ENCODE assay signal across 11 cellular contexts in the genomic region with DNA sequence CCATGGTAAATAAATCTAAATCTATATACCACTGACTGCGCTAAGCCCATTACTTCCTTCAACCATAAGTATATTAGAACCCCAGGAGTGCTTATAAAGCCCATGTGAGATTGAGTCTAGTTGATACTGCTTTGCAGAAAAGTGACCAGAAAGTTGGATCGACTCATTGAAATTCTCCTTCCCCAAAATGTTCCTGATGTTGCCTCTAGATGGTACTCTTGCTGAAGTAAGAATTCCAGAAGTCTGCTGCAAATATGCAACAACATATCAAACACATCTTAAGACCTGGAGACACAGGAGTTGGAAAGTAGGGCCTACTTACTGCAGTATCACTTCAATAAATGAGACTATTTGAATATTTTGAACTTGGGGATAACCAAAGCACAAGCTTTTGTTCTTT.
A peak's percentile ranks its signal among the peaks of the same experiment; 100 is the strongest.
DNase-seq lines count a peak whose midpoint lies in the region; ATAC-seq, FAIRE-seq and TF ChIP-seq lines count a peak whose summit lies in the region.
"Had no signal": no experiment of that assay in that cellular context is flagged by ENCODE, and none has a peak within 500 bp of the region (broad histone marks: within the 10 kb centered on the region; RNA-seq: fewer than 3 reads in every experiment).

No MANE protein-coding gene starts in this region.

- H3K27me3 ChIP-seq in pancreas = no peaks in the 10 kb centered on the region

- no peak for FAIRE-seq in pancreas (lab: Jason Lieb, UNC)

- ATAC-seq in GM19395 (IDR thresholded peaks at IDR 0.05; ENCODE audit: unreplicated experiment) = no peak
- no peak for ATAC-seq in pancreas
- ATAC-seq in activated naive CD4-positive, alpha-beta T cell treated with anti-CD3 and anti-CD28 coated beads, Interleukin-2, amount 50 U/mL, for 72 hours = no peak
- ATAC-seq: psoas muscle had no signal

- H3K27ac Mint-ChIP-seq in activated naive CD4-positive, alpha-beta T cell treated with anti-CD3 and anti-CD28 coated beads, Interleukin-2, amount 50 U/mL, for 72 hours = no peak overlapping the region

- DNase-seq in AG08396 (ENCODE audit: low spot score) (peak; percentile 4), HEK293T (ENCODE audit: extremely low spot score) (peak; percentile 5), amniotic stem cell (lab: John Stamatoyannopoulos, UW) (peak; percentile 1), left kidney (ENCODE audit: low read depth, low spot score) (peak; percentile 16), pancreas (no peak)
- no peak for DNase-seq in activated naive CD4-positive, alpha-beta T cell treated with anti-CD3 and anti-CD28 coated beads, Interleukin-2, amount 50 U/mL, for 72 hours (ENCODE audit: low spot score in 2 of 2)
- no peak for DNase-seq in activated CD8-positive, alpha-beta memory T cell treated with anti-CD3 and anti-CD28 coated beads for 24 hours
- DNase-seq: NCI-H2081 treated with DMSO at 0.1 percent for 48 hours, psoas muscle, T-helper 9 cell had no signal

- WGBS in pancreas, 2 donors = 52 to 57% methylated on average over 2 of the region's 2 CpGs

- no peak overlapping the region for H3K4me3 ChIP-seq in pancreas
- H3K4me3 ChIP-seq: psoas muscle had no signal

- H3K9me3 Mint-ChIP-seq in activated naive CD4-positive, alpha-beta T cell treated with anti-CD3 and anti-CD28 coated beads, Interleukin-2, amount 50 U/mL, for 72 hours = peaks cover 12 to 16% of the 10 kb centered on the region in 2 donors

- no peaks in the 10 kb centered on the region for H3K4me1 ChIP-seq in pancreas
- H3K4me1 ChIP-seq: psoas muscle had no signal

- no peaks in the 10 kb centered on the region for H3K9me3 ChIP-seq in pancreas
- H3K9me3 ChIP-seq: psoas muscle had no signal

- no peak overlapping the region for H3K27ac ChIP-seq in pancreas
- H3K27ac ChIP-seq: psoas muscle had no signal

- POLR2A ChIA-PET in HEK293T (lab: Yijun Ruan, JAX) = no interaction called here

- H3K36me3 Mint-ChIP-seq in activated naive CD4-positive, alpha-beta T cell treated with anti-CD3 and anti-CD28 coated beads, Interleukin-2, amount 50 U/mL, for 72 hours = peaks cover 0 to 12% of the 10 kb centered on the region in 2 donors

- CTCF ChIA-PET in HEK293T (lab: Yijun Ruan, JAX) = interaction anchor here (0.9 kb wide), 1 partner anchor 347 kb away, joined by 3 read pairs; no protein-coding TSS in a partner anchor

- no peaks in the 10 kb centered on the region for H3K36me3 ChIP-seq in pancreas

- TF ChIP-seq CTCF in pancreas (IDR thresholded peaks at IDR 0.05) = no peak

- intact Hi-C loops in pancreas (cut with DNase I) = no loop called here

TF ChIP-seq in HEK293T, 16 proteins besides CTCF, POLR2A, EP300 and RAD21:
- no peak for TF ChIP-seq FOXK2 (IDR thresholded peaks at IDR 0.05)
- no peak for TF ChIP-seq FOXA1 (IDR thresholded peaks at IDR 0.05)
- no peak for TF ChIP-seq SUZ12 (IDR thresholded peaks at IDR 0.05)
- TF ChIP-seq NFRKB (IDR thresholded peaks at IDR 0.05) = no peak
- TF ChIP-seq FOXM1 (IDR thresholded peaks at IDR 0.05; ENCODE audit: borderline replicate concordance) = no peak
- no peak for TF ChIP-seq ARNT (IDR thresholded peaks at IDR 0.05)
- no peak for TF ChIP-seq L3MBTL2 (conservative IDR thresholded peaks at IDR 0.05)
- no peak for TF ChIP-seq TARDBP (IDR thresholded peaks at IDR 0.05)

Comparison
In these comparisons a context has a peak if more than half of its experiments do, and no peak if none do; other contexts are left out.
1. DNase-seq: peak in AG08396 (single experiment), HEK293T (single experiment), amniotic stem cell (single experiment) and left kidney (single experiment); none in pancreas (0 of 6), activated naive CD4-positive, alpha-beta T cell treated with anti-CD3 and anti-CD28 coated beads, Interleukin-2, amount 50 U/mL, for 72 hours (0 of 2) and activated CD8-positive, alpha-beta memory T cell treated with anti-CD3 and anti-CD28 coated beads for 24 hours (single experiment).